8 cellular contexts compared by ENCODE assay signal in genomic region chr3:131380830-131381444, GRCh38. TPM values are rescaled to one million over a fixed set of nuclear protein-coding genes. Genes with fewer than 3 reads are reported as not detected.
DNase-seq lines count a peak whose midpoint lies in the region; ATAC-seq and TF ChIP-seq lines count a peak whose summit lies in the region.
"Not testable (repeated sequence)": the region's sequence is repeated elsewhere in the genome, so short reads cannot be mapped to it uniquely, and the experiment has no call there.

No MANE protein-coding gene starts in this region.

- H3K4me3 Mint-ChIP-seq in stimulated activated naive CD8-positive, alpha-beta T cell treated with anti-CD3 and anti-CD28 coated beads, Interleukin-15, Interleukin-2, amounts not matched to agents 100 ng/mL and 50 ng/mL, for 24 hours, result peak overlapping the region; percentile 91

- not testable (repeated sequence) for H3K9me3 Mint-ChIP-seq in stimulated activated naive CD8-positive, alpha-beta T cell treated with anti-CD3 and anti-CD28 coated beads, Interleukin-15, Interleukin-2, amounts not matched to agents 100 ng/mL and 50 ng/mL, for 24 hours

- H3K4me1 ChIP-seq in SK-N-SH (ENCODE audit: control insufficient read depth in 1 of 2, insufficient read depth in 2 of 2, low read depth in 1 of 2, low read length in 1 of 2), result peaks cover 0 to 18% of the 10 kb centered on the region in 2 experiments; a peak in 2 of 4 replicates
- not testable (repeated sequence) for H3K4me1 ChIP-seq in foreskin keratinocyte
- H3K4me1 ChIP-seq in mucosa of rectum (ENCODE audit: control insufficient read depth in 2 of 2, insufficient read depth in 2 of 2, low read length in 2 of 2), result peaks cover 22 to 26% of the 10 kb centered on the region in 2 donors

- CTCF ChIA-PET in SK-N-SH (lab: Yijun Ruan, JAX), result interaction anchor here (1.2 to 2.3 kb wide), 4 partner anchors 14 to 328 kb away, joined by 4 to 9 read pairs (median 7); no protein-coding TSS in a partner anchor

- 8% methylated on average over 16 of the region's 16 CpGs for WGBS in SK-N-SH (ENCODE audit: low lambda C conversion rate)

- H3K9me3 ChIP-seq in SK-N-SH; mucosa of rectum (ENCODE audit: control insufficient read depth in 2 of 2, low read length in 2 of 2): not testable (repeated sequence)

- in situ Hi-C loops in astrocyte of the spinal cord (cut with HindIII; ENCODE audit: low sequenced_read_pairs), result not testable (repeated sequence)

- not testable (repeated sequence) for H3K36me3 Mint-ChIP-seq in stimulated activated naive CD8-positive, alpha-beta T cell treated with anti-CD3 and anti-CD28 coated beads, Interleukin-15, Interleukin-2, amounts not matched to agents 100 ng/mL and 50 ng/mL, for 24 hours (ENCODE audit: low read depth)

- peak overlapping the region; percentile 98 for H2AFZ ChIP-seq in SK-N-SH (ENCODE audit: low read depth)

- H3K36me3 ChIP-seq in SK-N-SH (replicated peaks in 1 of 2; ENCODE audit: control insufficient read depth in 1 of 2, insufficient read depth in 2 of 2, low read length in 1 of 2) (peaks cover 17 to 22% of the 10 kb centered on the region in 2 experiments), mucosa of rectum (ENCODE audit: control insufficient read depth in 2 of 2, insufficient read depth in 2 of 2, low read length in 2 of 2) (peaks cover 5 to 12% of the 10 kb centered on the region in 2 donors)

- peaks cover 25% of the 10 kb centered on the region for H3K79me2 ChIP-seq in SK-N-SH (ENCODE audit: insufficient read depth)

- H3K9ac ChIP-seq in SK-N-SH, result peak overlapping the region; percentile 83
- H3K9ac ChIP-seq in mucosa of rectum (ENCODE audit: low read depth in 1 of 2, low read length in 2 of 2), result peak overlapping the region; percentile 84 to 91

- peak; percentile 70 for DNase-seq in CD1c-positive myeloid dendritic cell (ENCODE audit: extremely low spot score)
- DNase-seq in SK-N-SH; astrocyte of the spinal cord (ENCODE audit: low read depth, low spot score); foreskin keratinocyte: not testable (repeated sequence)

- H3K27ac ChIP-seq in SK-N-SH (ENCODE audit: low read depth in 2 of 2, low read length in 1 of 2), result peak overlapping the region; percentile 65 to 75; a peak in 3 of 4 replicates
- not testable (repeated sequence) for H3K27ac ChIP-seq in foreskin keratinocyte
- peak overlapping the region; percentile 94 to 98 for H3K27ac ChIP-seq in mucosa of rectum (ENCODE audit: low read depth in 2 of 2, low read length in 2 of 2)

- H3K4me2 ChIP-seq in SK-N-SH, result peak overlapping the region; percentile 89

- not testable (repeated sequence) for TF ChIP-seq RAD21 in SK-N-SH (IDR thresholded peaks at IDR 0.05; ENCODE audit: low read length)

- TF ChIP-seq CTCF in SK-N-SH (IDR thresholded peaks at IDR 0.05); astrocyte of the spinal cord (IDR thresholded peaks at IDR 0.05; ENCODE audit: low read depth, low read length); foreskin keratinocyte (conservative IDR thresholded peaks at IDR 0.05): not testable (repeated sequence)

- not testable (repeated sequence) for H3K9me2 ChIP-seq in SK-N-SH

- not testable (repeated sequence) for H3K27me3 ChIP-seq in SK-N-SH (ENCODE audit: insufficient read depth); foreskin keratinocyte; mucosa of rectum (ENCODE audit: control insufficient read depth in 2 of 2, insufficient read depth in 2 of 2, low read length in 2 of 2)

- POLR2A ChIA-PET in SK-N-SH (lab: Yijun Ruan, JAX), result interaction anchor here (1.1 to 1.5 kb wide), 3 partner anchors 28 to 333 kb away, joined by 3 to 6 read pairs (median 4); no protein-coding TSS in a partner anchor

- ATAC-seq in GM21423 (IDR thresholded peaks at IDR 0.05; ENCODE audit: unreplicated experiment) (peak; percentile 2), HG03354 (IDR thresholded peaks at IDR 0.05; ENCODE audit: poor library complexity, severe bottlenecking, unreplicated experiment) (peak; percentile 1), foreskin keratinocyte (peak; percentile 47)

- H3K4me3 ChIP-seq in SK-N-SH (ENCODE audit: low read depth in 2 of 2, low read length in 1 of 2) (peak overlapping the region; percentile 93 to 99), astrocyte of the spinal cord (ENCODE audit: low read depth, low read length) (peak overlapping the region; percentile 70), mucosa of rectum (ENCODE audit: low read length in 2 of 2) (peak overlapping the region; percentile 88 to 93)

- H3K4me1 Mint-ChIP-seq in stimulated activated naive CD8-positive, alpha-beta T cell treated with anti-CD3 and anti-CD28 coated beads, Interleukin-15, Interleukin-2, amounts not matched to agents 100 ng/mL and 50 ng/mL, for 24 hours (ENCODE audit: low read depth), result peaks cover 16% of the 10 kb centered on the region

- peak overlapping the region; percentile 90 for H3K27ac Mint-ChIP-seq in stimulated activated naive CD8-positive, alpha-beta T cell treated with anti-CD3 and anti-CD28 coated beads, Interleukin-15, Interleukin-2, amounts not matched to agents 100 ng/mL and 50 ng/mL, for 24 hours

- H3F3A ChIP-seq in SK-N-SH (replicated peaks; ENCODE audit: insufficient read depth), result not testable (repeated sequence)

- not testable (repeated sequence) for H3K27me3 Mint-ChIP-seq in stimulated activated naive CD8-positive, alpha-beta T cell treated with anti-CD3 and anti-CD28 coated beads, Interleukin-15, Interleukin-2, amounts not matched to agents 100 ng/mL and 50 ng/mL, for 24 hours

- not testable (repeated sequence) for H4K20me1 ChIP-seq in SK-N-SH (ENCODE audit: insufficient read depth)

- TF ChIP-seq EP300 in SK-N-SH (IDR thresholded peaks at IDR 0.05; ENCODE audit: borderline replicate concordance in 1 of 2, low read depth in 1 of 2, low read length in 1 of 2), result not testable (repeated sequence)

RNA-seq across cellular contexts. Expression of gene NUDT16, which starts 0.6 kb away (rescaled TPM):
- 8.2 and 10.3 TPM in 2 replicates for polyA plus RNA-seq in SK-N-SH (2012; rRNA removed)
- 7.7 and 8.3 TPM in 2 replicates for polyA plus RNA-seq in SK-N-SH (2012; cell fraction: cytosol; rRNA removed)
- 12.4 and 15.3 TPM in 2 replicates for polyA plus RNA-seq in SK-N-SH (2012; cell fraction: nucleus; rRNA removed)
- total RNA-seq in foreskin keratinocyte, result 8.0 and 9.2 TPM in 2 replicates
- 9.1 and 9.8 TPM in 2 replicates for polyA plus RNA-seq in foreskin keratinocyte
